Comparison of ENCODE assay signal across 11 cellular contexts in the genomic region with DNA sequence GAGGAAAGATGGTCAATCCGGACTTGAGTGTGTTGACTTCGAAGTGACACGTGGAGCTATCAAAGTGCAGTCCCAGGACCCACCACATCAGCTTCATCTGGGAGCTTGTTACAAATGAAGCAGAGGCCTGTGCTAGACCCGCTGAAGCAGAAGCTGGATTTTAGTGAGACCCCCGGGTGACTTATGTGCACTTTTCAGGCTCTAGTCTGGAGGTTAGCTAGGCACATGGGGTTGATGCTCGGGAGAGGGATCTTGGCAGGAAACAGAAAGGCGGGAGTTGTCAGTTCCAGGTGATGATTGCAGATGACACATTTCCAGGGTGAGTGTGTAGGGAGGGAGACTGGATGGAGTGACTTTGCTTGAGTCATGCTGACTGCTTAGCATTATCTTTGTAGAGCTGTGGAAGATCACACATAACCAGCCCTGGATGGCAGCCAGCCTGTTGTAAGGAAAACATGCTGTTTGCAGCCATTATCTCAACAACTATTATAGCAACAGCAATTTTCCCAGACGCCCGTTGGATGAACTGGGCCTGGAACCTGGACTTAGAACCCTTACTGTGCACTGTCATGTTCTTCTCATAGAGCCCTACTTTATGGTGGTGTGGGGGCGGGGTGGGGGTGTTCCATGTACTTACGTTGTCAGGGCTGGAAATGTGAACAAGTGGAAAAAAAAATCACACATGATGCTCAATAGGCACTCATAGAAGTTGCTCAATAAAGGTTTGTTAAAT.
DNase-seq lines count a peak whose midpoint lies in the region; ATAC-seq and TF ChIP-seq lines count a peak whose summit lies in the region.
"Had no signal": no experiment of that assay in that cellular context is flagged by ENCODE, and none has a peak within 500 bp of the region (broad histone marks: within the 10 kb centered on the region; RNA-seq: fewer than 3 reads in every experiment).

No MANE protein-coding gene starts in this region.

- TF ChIP-seq CTCF in type B pancreatic cell (conservative IDR thresholded peaks at IDR 0.05) (no peak), spleen (IDR thresholded peaks at IDR 0.05 in 8 of 11, conservative IDR thresholded peaks at IDR 0.05 in 3 of 11) (no peak)
- TF ChIP-seq CTCF in CD4-positive, alpha-beta T cell (IDR thresholded peaks at IDR 0.05) = no peak

- H3K27me3 ChIP-seq in right cardiac atrium (ENCODE audit: control insufficient read depth, insufficient read depth) (no peaks in the 10 kb centered on the region), spleen (replicated peaks in 1 of 7) (peaks cover 0 to 5% (median 0%) of the 10 kb centered on the region in 7 donors)
- no peaks in the 10 kb centered on the region for H3K27me3 ChIP-seq in CD4-positive, alpha-beta T cell (ENCODE audit: control insufficient read depth, insufficient read depth, low read length)

- peaks cover 5% of the 10 kb centered on the region for H3K4me1 ChIP-seq in right cardiac atrium (ENCODE audit: control insufficient read depth, insufficient read depth, low read length)
- no peaks in the 10 kb centered on the region for H3K4me1 ChIP-seq in spleen

- H3K27ac ChIP-seq in right cardiac atrium (ENCODE audit: low read length) (peak overlapping the region; percentile 30), spleen (no peak overlapping the region)
- no peak overlapping the region for H3K27ac ChIP-seq in CD4-positive, alpha-beta T cell (ENCODE audit: low read depth, low read length)
- H3K27ac ChIP-seq: HL-60 had no signal

- no peaks in the 10 kb centered on the region for H3K27me3 Mint-ChIP-seq in type B pancreatic cell
- H3K27me3 Mint-ChIP-seq in CD4-positive, alpha-beta T cell = peaks cover 24% of the 10 kb centered on the region

- H3K9me3 ChIP-seq in right cardiac atrium (ENCODE audit: control insufficient read depth, low read length) = no peaks in the 10 kb centered on the region
- no peaks in the 10 kb centered on the region for H3K9me3 ChIP-seq in spleen
- no peaks in the 10 kb centered on the region for H3K9me3 ChIP-seq in CD4-positive, alpha-beta T cell (ENCODE audit: control insufficient read depth, low read length)

- DNase-seq in NCI-H2081 (lab: John Stamatoyannopoulos, UW) = peak; percentile 4 to 36
- no peak for DNase-seq in NCI-H2081 treated with DMSO at 0.1 percent for 48 hours (lab: John Stamatoyannopoulos, UW)
- peak in 30 of 58 donors; percentile 3 to 63 (median 15) for DNase-seq in anterior cingulate cortex (lab: John Stamatoyannopoulos, UW)
- DNase-seq in right cardiac atrium = peak; percentile 86 to 92 (median 89)
- DNase-seq in type B pancreatic cell (ENCODE audit: extremely low spot score, unreplicated experiment) = no peak
- DNase-seq in NCI-H774 (lab: John Stamatoyannopoulos, UW) = no peak
- DNase-seq in spleen = no peak
- DNase-seq in CD4-positive, alpha-beta T cell = no peak
- DNase-seq: activated naive CD4-positive, alpha-beta T cell treated with anti-CD3 and anti-CD28 coated beads, Interleukin-2, amount 10 ng/mL, durations not matched to agents 7 days and 5 days; AML-193 had no signal

- H3K4me3 Mint-ChIP-seq in type B pancreatic cell = no peak overlapping the region
- H3K4me3 Mint-ChIP-seq in CD4-positive, alpha-beta T cell = no peak overlapping the region
- H3K4me3 Mint-ChIP-seq: activated naive CD4-positive, alpha-beta T cell treated with anti-CD3 and anti-CD28 coated beads, Interleukin-2, amount 10 ng/mL, durations not matched to agents 7 days and 5 days had no signal

- peak overlapping the region; percentile 2 for H3K27ac Mint-ChIP-seq in type B pancreatic cell
- H3K27ac Mint-ChIP-seq in CD4-positive, alpha-beta T cell = no peak overlapping the region
- H3K27ac Mint-ChIP-seq: activated naive CD4-positive, alpha-beta T cell treated with anti-CD3 and anti-CD28 coated beads, Interleukin-2, amount 10 ng/mL, durations not matched to agents 7 days and 5 days had no signal

- CTCF ChIA-PET in CD4-positive, alpha-beta T cell (lab: Charles Lee) = no interaction called here

- ATAC-seq in right cardiac atrium = peak; percentile 91 to 95
- no peak for ATAC-seq in CD4-positive, alpha-beta T cell (ENCODE audit: poor library complexity)

- H3K36me3 Mint-ChIP-seq in type B pancreatic cell = peaks cover 15% of the 10 kb centered on the region
- H3K36me3 Mint-ChIP-seq in CD4-positive, alpha-beta T cell (ENCODE audit: low read depth) = no peaks in the 10 kb centered on the region
- H3K36me3 Mint-ChIP-seq: activated naive CD4-positive, alpha-beta T cell treated with anti-CD3 and anti-CD28 coated beads, Interleukin-2, amount 10 ng/mL, durations not matched to agents 7 days and 5 days had no signal

- POLR2A ChIA-PET in CD4-positive, alpha-beta T cell (lab: Charles Lee) = no interaction called here

- H3K4me1 Mint-ChIP-seq in type B pancreatic cell (ENCODE audit: unreplicated experiment) = peaks cover 30% of the 10 kb centered on the region
- H3K4me1 Mint-ChIP-seq in CD4-positive, alpha-beta T cell (ENCODE audit: low read depth) = no peaks in the 10 kb centered on the region
- H3K4me1 Mint-ChIP-seq: activated naive CD4-positive, alpha-beta T cell treated with anti-CD3 and anti-CD28 coated beads, Interleukin-2, amount 10 ng/mL, durations not matched to agents 7 days and 5 days had no signal

- TF ChIP-seq POLR2A in spleen (IDR thresholded peaks at IDR 0.05) = no peak

- no peak overlapping the region for H3K4me3 ChIP-seq in right cardiac atrium (ENCODE audit: low read length)
- H3K4me3 ChIP-seq in spleen = no peak overlapping the region

- intact Hi-C loops in right cardiac atrium (cut with DNase I) = no loop called here
- intact Hi-C loops in spleen (cut with DNase I; ENCODE audit: low total_unique reads) = no loop called here
- intact Hi-C loops in CD4-positive, alpha-beta T cell (cut with DNase I, micrococcal nuclease) = no loop called here

- 45% methylated on average over 11 of the region's 11 CpGs for WGBS in right cardiac atrium
- 76 to 87% (median 79%) methylated on average over 11 of the region's 11 CpGs for WGBS in spleen, 5 donors

- no peaks in the 10 kb centered on the region for H3K9me3 Mint-ChIP-seq in type B pancreatic cell
- H3K9me3 Mint-ChIP-seq in CD4-positive, alpha-beta T cell = no peaks in the 10 kb centered on the region
- H3K9me3 Mint-ChIP-seq: activated naive CD4-positive, alpha-beta T cell treated with anti-CD3 and anti-CD28 coated beads, Interleukin-2, amount 10 ng/mL, durations not matched to agents 7 days and 5 days had no signal

- no peaks in the 10 kb centered on the region for H3K36me3 ChIP-seq in spleen

Comparison
In these comparisons a context has a peak if more than half of its experiments do, and no peak if none do; other contexts are left out.
1. DNase-seq: peak in NCI-H2081 (2 of 2), anterior cingulate cortex (30 of 58) and right cardiac atrium (3 of 3); none in NCI-H2081 treated with DMSO at 0.1 percent for 48 hours (single experiment), type B pancreatic cell (single experiment), NCI-H774 (single experiment), spleen (single experiment) and CD4-positive, alpha-beta T cell (0 of 10).